21 cellular contexts compared by ENCODE assay signal in genomic region chr2:110729106-110729505, GRCh38. TPM values are rescaled to one million over a fixed set of nuclear protein-coding genes. Genes with fewer than 3 reads are reported as not detected.
DNase-seq lines count a peak whose midpoint lies in the region; ATAC-seq, FAIRE-seq and TF ChIP-seq lines count a peak whose summit lies in the region.
"Had no signal": no experiment of that assay in that cellular context is flagged by ENCODE, and none has a peak within 500 bp of the region (broad histone marks: within the 10 kb centered on the region; RNA-seq: fewer than 3 reads in every experiment).

No MANE protein-coding gene starts in this region.

- H2BK15ac ChIP-seq in H9 (ENCODE audit: low read depth, low read length), result no peak overlapping the region

- in situ Hi-C loops in K562 (cut with MboI), result no loop called here
- in situ Hi-C loops in mammary epithelial cell (cut with MboI; ENCODE audit: low sequenced_read_pairs in 2 of 2), result no loop called here

- peaks cover 56% of the 10 kb centered on the region in 2 experiments for H3K4me1 Mint-ChIP-seq in H9
- H3K4me1 Mint-ChIP-seq in activated T-cell treated with anti-CD3 and anti-CD28 coated beads, Interleukin-2, amount 50 U/mL, for 72 hours (ENCODE audit: low read depth), result peaks cover 8% of the 10 kb centered on the region
- H3K4me1 Mint-ChIP-seq in CD8-positive, alpha-beta memory T cell, result peaks cover 10 to 17% (median 14%) of the 10 kb centered on the region in 3 donors

- H2AFZ ChIP-seq in H9 (ENCODE audit: low read length) (no peak overlapping the region), K562 (ENCODE audit: low read depth, low read length) (no peak overlapping the region), mammary epithelial cell (ENCODE audit: low read depth, low read length) (no peak overlapping the region)

- H3K23ac ChIP-seq in H9 (ENCODE audit: insufficient read length, low read depth, low read length), result no peak overlapping the region

- TF ChIP-seq POLR2A in K562 (conservative IDR thresholded peaks at IDR 0.05), result no peak

- H3T11ph ChIP-seq in H9 (ENCODE audit: low read length), result no peak overlapping the region

- peak; percentile 76 for ATAC-seq in K562
- ATAC-seq in activated T-cell treated with anti-CD3 and anti-CD28 coated beads, Interleukin-2, amount 50 U/mL, for 72 hours (replicated peaks in 1 of 2), result no peak
- ATAC-seq: GM12878 had no signal

- no CpG with 5 or more reads among the region's 7 CpGs for WGBS in H9 (ENCODE audit: extremely low coverage, insufficient read length, low lambda C conversion rate)
- 9% methylated on average over 7 of the region's 7 CpGs for WGBS in K562 (ENCODE audit: insufficient coverage, low coverage, missing lambda C conversion rate)
- 99% methylated on average over 7 of the region's 7 CpGs for WGBS in mammary epithelial cell (ENCODE audit: low coverage, missing lambda C conversion rate)

- peaks cover 8% of the 10 kb centered on the region for H3K23me2 ChIP-seq in H9 (ENCODE audit: insufficient read length, low read depth, low read length, poor library complexity, severe bottlenecking)

- no peak overlapping the region for H2BK12ac ChIP-seq in H9 (ENCODE audit: insufficient read length, low read depth, low read length)

- dilution Hi-C loops in mammary epithelial cell (cut with HindIII; ENCODE audit: low sequenced_read_pairs), result no loop called here

- H4K5ac ChIP-seq in H9 (ENCODE audit: insufficient read length, low read depth, low read length), result no peak overlapping the region

- no peaks in the 10 kb centered on the region for H3K79me1 ChIP-seq in H9 (ENCODE audit: insufficient read depth, low read depth, low read length, poor library complexity, severe bottlenecking)

- H3K27me3 ChIP-seq in H9 (ENCODE audit: insufficient read depth, low read length) (peaks cover 3% of the 10 kb centered on the region; the same call in 1 of the 2 replicates), K562 (ENCODE audit: control insufficient read depth in 2 of 2, insufficient read depth in 2 of 2, low read length in 2 of 2) (peaks cover 18 to 38% of the 10 kb centered on the region in 2 experiments), mammary epithelial cell (ENCODE audit: insufficient read depth, low read length) (peaks cover 6% of the 10 kb centered on the region)
- peaks cover 20% of the 10 kb centered on the region for H3K27me3 ChIP-seq in CD8-positive, alpha-beta memory T cell (ENCODE audit: insufficient read depth, low read length, poor library complexity, severe bottlenecking)

- H3K27me3 Mint-ChIP-seq in H9 (ENCODE audit: low read depth), result peaks cover 8% of the 10 kb centered on the region
- H3K27me3 Mint-ChIP-seq in activated T-cell treated with anti-CD3 and anti-CD28 coated beads, Interleukin-2, amount 50 U/mL, for 72 hours (ENCODE audit: low read depth), result peaks cover 59% of the 10 kb centered on the region
- H3K27me3 Mint-ChIP-seq in CD8-positive, alpha-beta memory T cell, result peaks cover 29 to 39% of the 10 kb centered on the region in 2 donors

- no peak overlapping the region for H2BK5ac ChIP-seq in H9 (ENCODE audit: insufficient read length, low read length)

- no peak overlapping the region for H3K56ac ChIP-seq in H9 (ENCODE audit: insufficient read length, low read depth, low read length)

- intact Hi-C loops in K562 (cut with micrococcal nuclease) (no loop called here), mammary epithelial cell (cut with micrococcal nuclease) (no loop called here)

- no peaks in the 10 kb centered on the region for H3K9me1 ChIP-seq in K562 (ENCODE audit: control insufficient read depth, insufficient read depth, low read length)

- peaks cover 5 to 17% (median 7%) of the 10 kb centered on the region in 3 experiments; a peak in 5 of 7 replicates for H3K36me3 Mint-ChIP-seq in H9 (ENCODE audit: insufficient read depth in 1 of 3, low read depth in 3 of 3)
- peaks cover 0 to 3% of the 10 kb centered on the region in 2 donors for H3K36me3 Mint-ChIP-seq in activated T-cell treated with anti-CD3 and anti-CD28 coated beads, Interleukin-2, amount 50 U/mL, for 72 hours (ENCODE audit: insufficient read depth in 2 of 2)
- H3K36me3 Mint-ChIP-seq in CD8-positive, alpha-beta memory T cell, result no peaks in the 10 kb centered on the region

- DNase-seq in ELF-1 (ENCODE audit: low read depth, low spot score), result peak; percentile 74
- DNase-seq in H9, result no peak
- DNase-seq in K562 (ENCODE audit: extremely low read depth in 1 of 4, low spot score in 3 of 4), result peak; percentile 19 to 47 (median 36)
- peak; percentile 39 for DNase-seq in iPS-NIHi11 (ENCODE audit: low spot score)
- no peak for DNase-seq in mammary epithelial cell
- no peak for DNase-seq in activated T-cell treated with anti-CD3 and anti-CD28 coated beads, Interleukin-2, amount 50 U/mL, for 72 hours
- no peak for DNase-seq in CD8-positive, alpha-beta memory T cell
- no peak for DNase-seq in GM20000 (ENCODE audit: low spot score)
- DNase-seq: ACHN; Calu3; CD4-positive, CD25-positive, alpha-beta regulatory T cell; DMS 273 treated with DMSO at 0.1 percent for 48 hours; IMR-90; KG1 had no signal

- peaks cover 2 to 4% of the 10 kb centered on the region in 2 experiments; a peak in 4 of 5 replicates for H3K9me3 Mint-ChIP-seq in H9
- no peaks in the 10 kb centered on the region for H3K9me3 Mint-ChIP-seq in activated T-cell treated with anti-CD3 and anti-CD28 coated beads, Interleukin-2, amount 50 U/mL, for 72 hours
- peaks cover 0 to 1% (median 0%) of the 10 kb centered on the region in 5 donors for H3K9me3 Mint-ChIP-seq in CD8-positive, alpha-beta memory T cell
- H3K9me3 Mint-ChIP-seq: CD4-positive, CD25-positive, alpha-beta regulatory T cell had no signal

- no peak for TF ChIP-seq RAD21 in K562 (CRISPR knock-in tag; conservative IDR thresholded peaks at IDR 0.05 in 1 of 2, IDR thresholded peaks at IDR 0.05 in 1 of 2)

- H3K4me1 ChIP-seq in H9 (ENCODE audit: insufficient read depth, low read length) (peaks cover 11% of the 10 kb centered on the region; the same call in 1 of the 2 replicates), K562 (replicated peaks in 1 of 2; ENCODE audit: control insufficient read depth in 2 of 2, insufficient read depth in 2 of 2, low read length in 2 of 2) (peaks cover 3 to 16% of the 10 kb centered on the region in 2 experiments; a peak in 4 of 5 replicates), mammary epithelial cell (ENCODE audit: insufficient read depth, low read length) (peaks cover 12% of the 10 kb centered on the region)
- H3K4me1 ChIP-seq in CD8-positive, alpha-beta memory T cell (ENCODE audit: insufficient read depth, low read length), result no peaks in the 10 kb centered on the region

- no peak overlapping the region for H3K4me3 ChIP-seq in K562
- H3K4me3 ChIP-seq in mammary epithelial cell (replicated peaks in 1 of 3; ENCODE audit: insufficient read depth in 1 of 3, low read depth in 2 of 3, low read length in 3 of 3), result no peak overlapping the region
- no peak overlapping the region for H3K4me3 ChIP-seq in CD8-positive, alpha-beta memory T cell (ENCODE audit: low read length)
- H3K4me3 ChIP-seq: BLaER1 treated with 17β-estradiol and CSF1 and Interleukin-3, amounts not matched to agents 10 nM and 100 nM; GM12878 had no signal

- H3K79me2 ChIP-seq in H9 (ENCODE audit: insufficient read depth, low read length) (no peaks in the 10 kb centered on the region), K562 (ENCODE audit: control insufficient read depth, insufficient read depth, low read length) (no peaks in the 10 kb centered on the region), mammary epithelial cell (ENCODE audit: insufficient read depth, low read length) (no peaks in the 10 kb centered on the region)

- POLR2A ChIA-PET in K562 (lab: Yijun Ruan, JAX), result no interaction called here
- POLR2A ChIA-PET in CD8-positive, alpha-beta memory T cell (lab: Charles Lee), result no interaction called here

- no peaks in the 10 kb centered on the region for H3K9me3 ChIP-seq in H9 (ENCODE audit: control insufficient read depth, low read depth, low read length)
- H3K9me3 ChIP-seq in K562 (replicated peaks; ENCODE audit: control insufficient read depth, insufficient read depth, low read depth, low read length), result no peaks in the 10 kb centered on the region
- H3K9me3 ChIP-seq in mammary epithelial cell (replicated peaks; ENCODE audit: insufficient read depth, low read length), result no peaks in the 10 kb centered on the region
- H3K9me3 ChIP-seq in CD8-positive, alpha-beta memory T cell (ENCODE audit: low read length), result no peaks in the 10 kb centered on the region

- peak; percentile 88 for FAIRE-seq in K562 (lab: Jason Lieb, UNC)
- FAIRE-seq: GM12878, GM18507 had no signal

- no peak overlapping the region for H3K27ac ChIP-seq in H9 (ENCODE audit: insufficient read length, low read depth, low read length)
- no peak overlapping the region for H3K27ac ChIP-seq in K562 (ENCODE audit: extremely low read depth, low read depth, low read length)
- no peak overlapping the region for H3K27ac ChIP-seq in mammary epithelial cell (ENCODE audit: insufficient read depth, low read depth, low read length)
- H3K27ac ChIP-seq in CD8-positive, alpha-beta memory T cell (ENCODE audit: low read depth, low read length), result no peak overlapping the region
- H3K27ac ChIP-seq: BLaER1 treated with 17β-estradiol and CSF1 and Interleukin-3, amounts not matched to agents 10 nM and 100 nM had no signal

- H4K20me1 ChIP-seq in H9 (ENCODE audit: control insufficient read depth, insufficient read depth, insufficient read length), result no peaks in the 10 kb centered on the region
- no peaks in the 10 kb centered on the region for H4K20me1 ChIP-seq in K562 (replicated peaks; ENCODE audit: control insufficient read depth, insufficient read depth, low read length)
- no peaks in the 10 kb centered on the region for H4K20me1 ChIP-seq in mammary epithelial cell (ENCODE audit: insufficient read depth, low read length)
- H4K20me1 ChIP-seq: BLaER1 treated with 17β-estradiol and CSF1 and Interleukin-3, amounts not matched to agents 10 nM and 100 nM had no signal

- no peak overlapping the region for H2BK20ac ChIP-seq in H9 (ENCODE audit: low read depth, low read length, poor library complexity, severe bottlenecking)

- no peak overlapping the region for H3K4me3 Mint-ChIP-seq in H9
- H3K4me3 Mint-ChIP-seq in activated T-cell treated with anti-CD3 and anti-CD28 coated beads, Interleukin-2, amount 50 U/mL, for 72 hours, result no peak overlapping the region
- H3K4me3 Mint-ChIP-seq in CD8-positive, alpha-beta memory T cell, result no peak overlapping the region
- H3K4me3 Mint-ChIP-seq: CD4-positive, CD25-positive, alpha-beta regulatory T cell had no signal

- no peak overlapping the region for H3K18ac ChIP-seq in H9 (ENCODE audit: insufficient read length, low read depth, low read length)

- H3K9ac ChIP-seq in H9 (ENCODE audit: extremely low read depth, insufficient read length, low read length), result no peak overlapping the region
- no peak overlapping the region for H3K9ac ChIP-seq in K562 (ENCODE audit: insufficient read depth in 1 of 2, low read depth in 2 of 2, low read length in 2 of 2)
- H3K9ac ChIP-seq in mammary epithelial cell (ENCODE audit: insufficient read depth, low read length), result no peak overlapping the region
- H3K9ac ChIP-seq: BLaER1 treated with 17β-estradiol and CSF1 and Interleukin-3, amounts not matched to agents 10 nM and 100 nM had no signal

- TF ChIP-seq CTCF in H9 (conservative IDR thresholded peaks at IDR 0.05) (peak; percentile 30; the same call in 2 of the 3 replicates), K562 (IDR thresholded peaks at IDR 0.05 in 2 of 3, conservative IDR thresholded peaks at IDR 0.05 in 1 of 3; ENCODE audit: insufficient read depth in 2 of 3, low read depth in 1 of 3, low read length in 3 of 3) (0 out of 6 replicates have a peak, but pooled peaks of 2 of the 3 experiments have one; percentile 11 to 21), mammary epithelial cell (conservative IDR thresholded peaks at IDR 0.05 in 1 of 2, IDR thresholded peaks at IDR 0.05 in 1 of 2; ENCODE audit: extremely low read depth in 1 of 2, insufficient read depth in 1 of 2, low read depth in 1 of 2, low read length in 2 of 2) (no peak), GM20000 (IDR thresholded peaks at IDR 0.05; ENCODE audit: extremely low read depth, missing control alignments) (no peak)

- H2AK5ac ChIP-seq in H9 (ENCODE audit: insufficient read length, low read length), result no peak overlapping the region

- H3K4ac ChIP-seq in H9 (ENCODE audit: low read depth, low read length), result no peak overlapping the region

- H4K91ac ChIP-seq in H9 (ENCODE audit: insufficient read length, low read depth, low read length), result no peak overlapping the region

- CTCF ChIA-PET in K562 (lab: Yijun Ruan, JAX; ENCODE audit: low intra/inter-chr PET ratio), result no interaction called here
- CTCF ChIA-PET in mammary epithelial cell (lab: Charles Lee; ENCODE audit: low non-redundant PET), result no interaction called here
- CTCF ChIA-PET in CD8-positive, alpha-beta memory T cell (lab: Charles Lee), result no interaction called here

- H2BK120ac ChIP-seq in H9 (ENCODE audit: low read depth, low read length, poor library complexity, severe bottlenecking), result no peak overlapping the region

- no peak overlapping the region for H3K27ac Mint-ChIP-seq in H9
- no peak overlapping the region for H3K27ac Mint-ChIP-seq in activated T-cell treated with anti-CD3 and anti-CD28 coated beads, Interleukin-2, amount 50 U/mL, for 72 hours
- no peak overlapping the region for H3K27ac Mint-ChIP-seq in CD8-positive, alpha-beta memory T cell
- H3K27ac Mint-ChIP-seq: CD4-positive, CD25-positive, alpha-beta regulatory T cell had no signal

- H3K4me2 ChIP-seq in H9 (ENCODE audit: insufficient read depth, insufficient read length, low read length) (no peak overlapping the region), K562 (ENCODE audit: insufficient read depth, low read length) (no peak overlapping the region), mammary epithelial cell (ENCODE audit: insufficient read depth, low read depth, low read length) (no peak overlapping the region)

- no TSS peak for BruUV-seq in K562 (replicated peaks; lab: Mats Ljungman, UMichigan)
- BruUV-seq in mammary epithelial cell (replicated peaks; lab: Mats Ljungman, UMichigan), result no TSS peak

- no peak for TF ChIP-seq EP300 in K562 (IDR thresholded peaks at IDR 0.05; ENCODE audit: low read length)

- H4K8ac ChIP-seq in H9 (replicated peaks; ENCODE audit: insufficient read length, low read depth, low read length), result no peak overlapping the region

- H3K14ac ChIP-seq in H9 (ENCODE audit: insufficient read depth, low read length), result no peak overlapping the region

- H3K36me3 ChIP-seq in K562 (ENCODE audit: control insufficient read depth, insufficient read depth, low read length), result no peaks in the 10 kb centered on the region
- H3K36me3 ChIP-seq in mammary epithelial cell (ENCODE audit: insufficient read depth, low read length), result no peaks in the 10 kb centered on the region
- H3K36me3 ChIP-seq in CD8-positive, alpha-beta memory T cell (ENCODE audit: insufficient read depth, low read length), result no peaks in the 10 kb centered on the region
- H3K36me3 ChIP-seq: BLaER1 treated with 17β-estradiol and CSF1 and Interleukin-3, amounts not matched to agents 10 nM and 100 nM had no signal

RNA-seq across cellular contexts. Expression of gene ACOXL, which starts 3.3 kb away (rescaled TPM):
- 33.3 and 37.6 TPM in 2 replicates for total RNA-seq in H9 (2021)
- total RNA-seq in K562 (2011; cell fraction: chromatin; rRNA removed; ENCODE audit: low replicate concordance), result 0.35 and 0.42 TPM in 2 replicates
- total RNA-seq in K562 (2011; cell fraction: nucleolus; rRNA removed), result 0.17 and 0.53 TPM in 2 replicates
- 0.23 and 0.59 TPM in 2 replicates for total RNA-seq in K562 (2011; cell fraction: nucleoplasm; rRNA removed)
- not detected in 2 replicates for total RNA-seq in K562 (2014; rRNA removed)
- 0.06 TPM in 1 of 2 replicates, not detected in the other for total RNA-seq in K562 (2014; rRNA removed; fragmentation: Illumina TruSeq; extraction: Trizol)
- total RNA-seq in K562 (2015; rRNA removed; fragmentation: Illumina TruSeq; extraction: Trizol), result not detected in 2 replicates
- total RNA-seq in K562 (2021), result 0.22 and 0.31 TPM in 2 replicates
- 0.49 and 0.56 TPM in 2 replicates for polyA plus RNA-seq in K562 (2011; rRNA removed)
- 0.25 and 0.28 TPM in 2 replicates for polyA plus RNA-seq in K562 (2011; cell fraction: cytosol; rRNA removed)
- polyA plus RNA-seq in K562 (2011; cell fraction: nucleus; rRNA removed), result 0.52 and 0.82 TPM in 2 replicates
- polyA plus RNA-seq in K562 (2012), result 0.12 TPM in 1 of 2 replicates, not detected in the other
- polyA plus RNA-seq in K562 (2014; fragmentation: Illumina TruSeq; extraction: Trizol), result not detected in 2 replicates
- not detected for polyA plus RNA-seq in K562 (2014; fragmentation: Nextera tagmentation; extraction: Ambion mirVana)
- polyA plus RNA-seq in K562 (2014; rRNA removed), result not detected in 2 replicates
- 0.39 and 0.56 TPM in 2 replicates for polyA minus RNA-seq in K562 (2011; rRNA and poly(A)+ RNA removed)
- polyA minus RNA-seq in K562 (2011; cell fraction: cytosol; rRNA and poly(A)+ RNA removed), result not detected in 2 replicates
- 0.44 and 0.94 TPM in 2 replicates for polyA minus RNA-seq in K562 (2011; cell fraction: nucleus; rRNA and poly(A)+ RNA removed)
- 1 to 10 TPM in 1 of 2 donors, not detected in 1; 1.0 TPM for total RNA-seq in mammary epithelial cell
- 0.96 TPM for polyA plus RNA-seq in mammary epithelial cell
- polyA minus RNA-seq in mammary epithelial cell, result not detected
- total RNA-seq in activated T-cell treated with anti-CD3 and anti-CD28 coated beads, Interleukin-2, amount 50 U/mL, for 72 hours, result under 1 TPM; 0.19 to 0.44 TPM
- under 1 TPM in 1 of 2 experiments, not detected in 1; 0.27 TPM for total RNA-seq in CD8-positive, alpha-beta memory T cell
- polyA plus RNA-seq in CD8-positive, alpha-beta memory T cell, result not detected
- total RNA-seq: A172; CD4-positive, CD25-positive, alpha-beta regulatory T cell; Daoy; G401; H4; IMR-90 had no signal
- polyA plus RNA-seq: IMR-90 had no signal

RNA-seq across cellular contexts. Expression of gene BUB1, which starts 51.2 kb away (rescaled TPM):
- total RNA-seq in H9 (2021) (129 and 144 TPM in 2 replicates), K562 (2014; rRNA removed) (82.7 and 86.1 TPM in 2 replicates), K562 (2014; rRNA removed; fragmentation: Illumina TruSeq; extraction: Trizol) (139 and 151 TPM in 2 replicates), K562 (2015; rRNA removed; fragmentation: Illumina TruSeq; extraction: Trizol) (133 and 147 TPM in 2 replicates), K562 (2021) (88.8 and 93.0 TPM in 2 replicates), mammary epithelial cell (10 to 100 TPM in 1 of 2 donors, 1 to 10 TPM in 1; 2.7 to 35.5 TPM)
- 202 and 532 TPM in 2 replicates for total RNA-seq in K562 (2011; cell fraction: chromatin; rRNA removed; ENCODE audit: low replicate concordance)
- total RNA-seq in K562 (2011; cell fraction: nucleolus; rRNA removed), result 140 and 174 TPM in 2 replicates
- 320 and 382 TPM in 2 replicates for total RNA-seq in K562 (2011; cell fraction: nucleoplasm; rRNA removed)
- polyA plus RNA-seq in K562 (2011; rRNA removed) (188 and 247 TPM in 2 replicates), K562 (2014; fragmentation: Illumina TruSeq; extraction: Trizol) (101 and 119 TPM in 2 replicates), K562 (2014; fragmentation: Nextera tagmentation; extraction: Ambion mirVana) (100 to 1,000 TPM in 1 of 2 experiments, 10 to 100 TPM in 1; 73.4 to 118 TPM), K562 (2014; rRNA removed) (85.3 and 92.0 TPM in 2 replicates), mammary epithelial cell (34.0 TPM)
- 61.6 and 97.3 TPM in 2 replicates for polyA plus RNA-seq in K562 (2011; cell fraction: cytosol; rRNA removed)
- 99.5 and 147 TPM in 2 replicates for polyA plus RNA-seq in K562 (2011; cell fraction: nucleus; rRNA removed)
- 53.5 and 75.2 TPM in 2 replicates for polyA plus RNA-seq in K562 (2012)
- polyA minus RNA-seq in K562 (2011; rRNA and poly(A)+ RNA removed), result 322 and 339 TPM in 2 replicates
- polyA minus RNA-seq in K562 (2011; cell fraction: cytosol; rRNA and poly(A)+ RNA removed), result 116 and 125 TPM in 2 replicates
- 137 and 229 TPM in 2 replicates for polyA minus RNA-seq in K562 (2011; cell fraction: nucleus; rRNA and poly(A)+ RNA removed)
- polyA minus RNA-seq in mammary epithelial cell, result 29.8 TPM
- total RNA-seq in activated T-cell treated with anti-CD3 and anti-CD28 coated beads, Interleukin-2, amount 50 U/mL, for 72 hours, result 10 to 100 TPM; 76.9 to 80.8 TPM
- total RNA-seq in CD8-positive, alpha-beta memory T cell, result 10 to 100 TPM; 46.9 to 49.5 TPM
- 0.56 TPM for polyA plus RNA-seq in CD8-positive, alpha-beta memory T cell

Comparison
In these comparisons a context has a peak if more than half of its experiments do, and no peak if none do; other contexts are left out.
1. DNase-seq: peak in ELF-1 (single experiment), K562 (4 of 4) and iPS-NIHi11 (single experiment); none in H9 (single experiment), mammary epithelial cell (single experiment), activated T-cell treated with anti-CD3 and anti-CD28 coated beads, Interleukin-2, amount 50 U/mL, for 72 hours (0 of 2), CD8-positive, alpha-beta memory T cell (0 of 5) and GM20000 (single experiment).
2. CTCF ChIP-seq: peak in H9 (single experiment) and K562 (2 of 3); none in mammary epithelial cell (0 of 2) and GM20000 (single experiment).
3. RNA of gene ACOXL, which starts 3.3 kb away (total RNA-seq): 33.3 to 37.6 TPM in H9; 1.0 TPM in mammary epithelial cell, 0.19 to 0.44 TPM in activated T-cell treated with anti-CD3 and anti-CD28 coated beads, Interleukin-2, amount 50 U/mL, for 72 hours, 0.27 TPM in CD8-positive, alpha-beta memory T cell and 0.06 to 0.59 TPM in K562; every median in the first group is over 10 times any median in the second.